Comparison of ENCODE assay signal across 9 cellular contexts in the genomic region with DNA sequence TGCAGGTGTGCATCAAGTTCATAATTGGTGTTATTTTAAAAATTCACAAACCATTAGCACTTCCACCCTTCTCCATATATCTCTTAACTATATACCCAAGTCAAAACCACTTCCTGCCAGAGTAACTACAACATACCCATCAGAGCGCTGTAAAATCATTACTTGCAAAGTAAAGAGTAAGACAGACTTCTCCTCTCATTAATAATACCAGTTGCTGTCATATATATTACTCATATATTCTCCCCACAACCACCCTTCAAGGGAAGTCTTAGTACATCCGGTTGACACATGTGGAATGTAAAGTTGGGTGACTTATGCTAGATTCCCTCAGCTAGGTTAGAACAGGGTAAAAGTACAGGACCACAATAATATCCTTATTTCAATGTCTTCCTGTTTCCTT. TPM values are rescaled to one million over a fixed set of nuclear protein-coding genes. Genes with fewer than 3 reads are reported as not detected.
DNase-seq lines count a peak whose midpoint lies in the region; ATAC-seq and TF ChIP-seq lines count a peak whose summit lies in the region.
"Had no signal": no experiment of that assay in that cellular context is flagged by ENCODE, and none has a peak within 500 bp of the region (broad histone marks: within the 10 kb centered on the region; RNA-seq: fewer than 3 reads in every experiment).

No MANE protein-coding gene starts in this region.

- no peaks in the 10 kb centered on the region for H3K36me3 ChIP-seq in CD8-positive, alpha-beta T cell (ENCODE audit: insufficient read depth, low read length)
- no peaks in the 10 kb centered on the region for H3K36me3 ChIP-seq in adipocyte (ENCODE audit: control insufficient read depth, insufficient read depth, low read length, severe bottlenecking)

- H3K27me3 Mint-ChIP-seq in CD8-positive, alpha-beta T cell (ENCODE audit: low read depth), result no peaks in the 10 kb centered on the region
- H3K27me3 Mint-ChIP-seq: IgD-negative memory B cell had no signal

- H3K27me3 ChIP-seq in CD8-positive, alpha-beta T cell (ENCODE audit: insufficient read depth, low read length), result no peaks in the 10 kb centered on the region
- H3K27me3 ChIP-seq in adipocyte (replicated peaks; ENCODE audit: control insufficient read depth, insufficient read depth, low read length), result no peaks in the 10 kb centered on the region

- H3K4me1 Mint-ChIP-seq in CD8-positive, alpha-beta T cell (ENCODE audit: low read depth), result peaks cover 32% of the 10 kb centered on the region

- no peak overlapping the region for H3K27ac ChIP-seq in CD8-positive, alpha-beta T cell (ENCODE audit: low read depth, low read length)

- H3K4me3 ChIP-seq in CD8-positive, alpha-beta T cell (ENCODE audit: low read depth, low read length), result no peak overlapping the region
- H3K4me3 ChIP-seq in adipocyte (ENCODE audit: low read length), result no peak overlapping the region

- ATAC-seq in CD8-positive, alpha-beta T cell, result peak; percentile 60
- ATAC-seq in GM21447 (IDR thresholded peaks at IDR 0.05; ENCODE audit: unreplicated experiment) (peak; percentile 52), HG03565 (IDR thresholded peaks at IDR 0.05; ENCODE audit: unreplicated experiment) (peak; percentile 62)

- intact Hi-C loops in CD8-positive, alpha-beta T cell (cut with DNase I, micrococcal nuclease), result no loop called here

- H3K9ac ChIP-seq in adipocyte (ENCODE audit: low read length), result no peak overlapping the region

- H3K36me3 Mint-ChIP-seq in CD8-positive, alpha-beta T cell, result peaks cover 2% of the 10 kb centered on the region
- H3K36me3 Mint-ChIP-seq: IgD-negative memory B cell had no signal

- H3K27ac Mint-ChIP-seq in CD8-positive, alpha-beta T cell, result peak overlapping the region; percentile 64

- peaks cover 28% of the 10 kb centered on the region for H3K4me1 ChIP-seq in CD8-positive, alpha-beta T cell (ENCODE audit: insufficient read depth, low read length)
- H3K4me1 ChIP-seq in adipocyte (ENCODE audit: control insufficient read depth, insufficient read depth, low read length), result peaks cover 31% of the 10 kb centered on the region

- H3K9me3 Mint-ChIP-seq in CD8-positive, alpha-beta T cell, result no peaks in the 10 kb centered on the region
- H3K9me3 Mint-ChIP-seq: IgD-negative memory B cell had no signal

- H3K9me3 ChIP-seq in CD8-positive, alpha-beta T cell (ENCODE audit: low read length), result no peaks in the 10 kb centered on the region
- peaks cover 8% of the 10 kb centered on the region for H3K9me3 ChIP-seq in adipocyte (ENCODE audit: control insufficient read depth, low read length)

- TF ChIP-seq CTCF in CD8-positive, alpha-beta T cell (IDR thresholded peaks at IDR 0.05), result no peak

- POLR2A ChIA-PET in CD8-positive, alpha-beta T cell (lab: Charles Lee), result no interaction called here

- DNase-seq in CD8-positive, alpha-beta T cell, result no peak
- DNase-seq in adipocyte (ENCODE audit: low read depth) (peak; percentile 37), NCI-H510A (lab: John Stamatoyannopoulos, UW) (no peak), inferior parietal cortex (ENCODE audit: extremely low spot score) (no peak), NCI-H146 treated with DMSO at 0.1 percent for 48 hours (lab: John Stamatoyannopoulos, UW; ENCODE audit: unreplicated experiment) (no peak), NCI-H2029 treated with DMSO at 0.1 percent for 48 hours (lab: John Stamatoyannopoulos, UW) (no peak)

- CTCF ChIA-PET in CD8-positive, alpha-beta T cell (lab: Charles Lee), result interaction anchor here (1.2 kb wide), 1 partner anchor 14 kb away, joined by 3 read pairs; no protein-coding TSS in a partner anchor

- no peak overlapping the region for H3K4me3 Mint-ChIP-seq in CD8-positive, alpha-beta T cell
- H3K4me3 Mint-ChIP-seq: IgD-negative memory B cell had no signal

RNA-seq across cellular contexts. Expression of gene TERC, which starts 5.6 kb away (rescaled TPM):
- 10 to 100 TPM; 12.7 to 13.3 TPM for total RNA-seq in CD8-positive, alpha-beta T cell

RNA-seq across cellular contexts. Expression of gene ACTRT3, which starts 10.1 kb away (rescaled TPM):
- not detected for total RNA-seq in CD8-positive, alpha-beta T cell

RNA-seq across cellular contexts. Expression of gene MYNN, which starts 13.9 kb away (rescaled TPM):
- total RNA-seq in CD8-positive, alpha-beta T cell, result 10 to 100 TPM; 21.1 to 24.7 TPM

RNA-seq across cellular contexts. Expression of gene LRRIQ4, which starts 53.4 kb away (rescaled TPM):
- not detected for total RNA-seq in CD8-positive, alpha-beta T cell

RNA-seq across cellular contexts. Expression of gene LRRC34, which starts 53.4 kb away (rescaled TPM):
- total RNA-seq in CD8-positive, alpha-beta T cell, result under 1 TPM; 0.36 to 0.54 TPM
